Comparison of ENCODE assay signal across 8 cellular contexts in genomic region chr12:126874427-126875026, GRCh38.
DNase-seq lines count a peak whose midpoint lies in the region; ATAC-seq and TF ChIP-seq lines count a peak whose summit lies in the region.

No MANE protein-coding gene starts in this region.

- intact Hi-C loops in HCT116 (cut with micrococcal nuclease), result loop anchor here (1.0 to 5.0 kb wide), 5 partner anchors 90 to 1692 kb away; no protein-coding TSS in a partner anchor
- intact Hi-C loops in breast epithelium (cut with DNase I; ENCODE audit: low total_unique reads), result no loop called here

- RAD21 ChIA-PET in HCT116 (lab: Charles Lee; ENCODE audit: low non-redundant PET in 1 of 2, low total read pairs in 2 of 2, uncharacterized antibody in 2 of 2, unreplicated experiment in 2 of 2), result interaction anchor here in 1 of 2 experiments (0.9 kb wide), 1 partner anchor 90 kb away, joined by 4 read pairs; no protein-coding TSS in a partner anchor

- H3K9me3 ChIP-seq in HCT116 (ENCODE audit: control insufficient read depth in 1 of 2, insufficient read depth in 1 of 2, low read depth in 1 of 2, low read length in 2 of 2) (no peaks in the 10 kb centered on the region), WERI-Rb-1 (ENCODE audit: severe bottlenecking) (no peaks in the 10 kb centered on the region), breast epithelium (no peaks in the 10 kb centered on the region)

- no peak overlapping the region for H3K4me3 ChIP-seq in GM06990 (replicated peaks; ENCODE audit: low read depth, low read length)
- no peak overlapping the region for H3K4me3 ChIP-seq in HCT116 (replicated peaks in 1 of 2; ENCODE audit: low read depth in 1 of 2, low read length in 2 of 2)
- H3K4me3 ChIP-seq in WERI-Rb-1 (ENCODE audit: low read depth, low read length), result no peak overlapping the region
- no peak overlapping the region for H3K4me3 ChIP-seq in breast epithelium

- H3K4me1 ChIP-seq in HCT116 (ENCODE audit: control insufficient read depth in 1 of 2, insufficient read depth in 2 of 2, low read length in 2 of 2) (no peaks in the 10 kb centered on the region), breast epithelium (no peaks in the 10 kb centered on the region)

- DNase-seq in GM06990 (ENCODE audit: extremely low read depth, insufficient read length) (peak; percentile 13), HCT116 (ENCODE audit: low read depth, low spot score) (peak; percentile 50), NCI-H1105 treated with DMSO at 0.1 percent for 48 hours (lab: John Stamatoyannopoulos, UW) (peak; percentile 61), WERI-Rb-1 (peak; percentile 85), breast epithelium (ENCODE audit: low spot score in 2 of 2) (peak in 1 of 2 donors; percentile 29), kidney tubule cell (ENCODE audit: low spot score) (peak; percentile 59), NCI-H1694 treated with DMSO at 0.1 percent for 48 hours (lab: John Stamatoyannopoulos, UW) (no peak)
- peak; percentile 48 to 54 for DNase-seq in stimulated activated CD4-positive, alpha-beta T cell treated with anti-CD3 and anti-CD28 coated beads, Interleukin-4, amount 100 ng/mL, for 48 hours (ENCODE audit: low read depth in 2 of 2)

- peak; percentile 86 for TF ChIP-seq RAD21 in HCT116 (IDR thresholded peaks at IDR 0.05; ENCODE audit: low read depth)

- H3K36me3 ChIP-seq in GM06990 (ENCODE audit: control insufficient read depth, insufficient read depth, low read length) (no peaks in the 10 kb centered on the region), HCT116 (ENCODE audit: control insufficient read depth in 1 of 2, insufficient read depth in 2 of 2, low read length in 2 of 2) (no peaks in the 10 kb centered on the region), WERI-Rb-1 (no peaks in the 10 kb centered on the region), breast epithelium (no peaks in the 10 kb centered on the region)

- no peaks in the 10 kb centered on the region for H4K20me1 ChIP-seq in HCT116 (ENCODE audit: insufficient read depth)

- no peaks in the 10 kb centered on the region for H3K79me2 ChIP-seq in HCT116 (ENCODE audit: insufficient read depth, low read length)

- no peak overlapping the region for H2AFZ ChIP-seq in HCT116 (ENCODE audit: low read depth, low read length, poor library complexity, severe bottlenecking)

- peak; percentile 99 for ATAC-seq in HCT116

- CTCF ChIA-PET in HCT116 (lab: Charles Lee), result interaction anchor here (0.5 to 3.8 kb wide), 5 partner anchors 10 to 1733 kb away, joined by 3 to 39 read pairs (median 3); no protein-coding TSS in a partner anchor

- H3K27ac ChIP-seq in HCT116 (ENCODE audit: low read depth, low read length) (no peak overlapping the region), WERI-Rb-1 (peak overlapping the region; percentile 28; the same call in 1 of the 2 replicates), breast epithelium (no peak overlapping the region)

- no TSS peak for BruUV-seq in HCT116 (replicated peaks; lab: Mats Ljungman, UMichigan)

- POLR2A ChIA-PET in HCT116 (lab: Charles Lee), result no interaction called here

- no peaks in the 10 kb centered on the region for H3K27me3 ChIP-seq in GM06990 (replicated peaks; ENCODE audit: control insufficient read depth, insufficient read depth, low read length)
- H3K27me3 ChIP-seq in HCT116 (ENCODE audit: insufficient read depth, low read length), result 0 out of 2 replicates have a peak, but pooled peaks cover under 1% of the 10 kb centered on the region
- H3K27me3 ChIP-seq in WERI-Rb-1 (ENCODE audit: insufficient read depth, low read depth, severe bottlenecking), result no peaks in the 10 kb centered on the region
- H3K27me3 ChIP-seq in breast epithelium, result peaks cover 0 to 3% of the 10 kb centered on the region in 2 donors

- no peaks in the 10 kb centered on the region for H3K9me2 ChIP-seq in HCT116 (ENCODE audit: insufficient read depth)

- no peak overlapping the region for H3K9ac ChIP-seq in HCT116 (ENCODE audit: low read length)

- TF ChIP-seq POLR2A in HCT116 (IDR thresholded peaks at IDR 0.05; ENCODE audit: borderline replicate concordance, extremely low read depth, insufficient read depth, insufficient read length) (no peak), breast epithelium (IDR thresholded peaks at IDR 0.05) (no peak)

- H3K4me2 ChIP-seq in HCT116 (ENCODE audit: low read length), result no peak overlapping the region

- peak; percentile 94 for TF ChIP-seq CTCF in GM06990 (IDR thresholded peaks at IDR 0.05; ENCODE audit: insufficient read depth, low read length, poor library complexity, severe bottlenecking)
- TF ChIP-seq CTCF in HCT116 (IDR thresholded peaks at IDR 0.05 in 2 of 3, conservative IDR thresholded peaks at IDR 0.05 in 1 of 3; ENCODE audit: borderline replicate concordance in 1 of 3, insufficient read depth in 1 of 3, low read depth in 2 of 3, low read length in 2 of 3), result peak; percentile 69 to 99 (median 93); a peak in 5 of 6 replicates
- peak; percentile 97 for TF ChIP-seq CTCF in WERI-Rb-1 (IDR thresholded peaks at IDR 0.05; ENCODE audit: low read depth, low read length)
- TF ChIP-seq CTCF in breast epithelium (IDR thresholded peaks at IDR 0.05), result peak; percentile 50 to 58 (median 57)

TF ChIP-seq in HCT116, 20 proteins besides CTCF, POLR2A, EP300 and RAD21:
- TF ChIP-seq YY1 (IDR thresholded peaks at IDR 0.05; ENCODE audit: extremely low read depth, insufficient replicate concordance, low read depth, low read length) (no peak), EZH2phosphoT487 (IDR thresholded peaks at IDR 0.05; ENCODE audit: borderline replicate concordance) (no peak), ZBTB33 (IDR thresholded peaks at IDR 0.05; ENCODE audit: extremely low read depth, insufficient replicate concordance, low read length) (no peak), CBX3 (IDR thresholded peaks at IDR 0.05; ENCODE audit: low read depth) (no peak), SRF (IDR thresholded peaks at IDR 0.05; ENCODE audit: low read depth) (no peak), ZFX (IDR thresholded peaks at IDR 0.05) (no peak), ATF3 (IDR thresholded peaks at IDR 0.05) (no peak), POLR2AphosphoS5 (IDR thresholded peaks at IDR 0.05; ENCODE audit: low read depth, low read length) (no peak), ZNF274 (IDR thresholded peaks at IDR 0.05; ENCODE audit: low read depth, low read length) (no peak), SP1 (IDR thresholded peaks at IDR 0.05; ENCODE audit: low read depth) (no peak), EZH2 (IDR thresholded peaks at IDR 0.05) (no peak), ELF1 (IDR thresholded peaks at IDR 0.05; ENCODE audit: borderline replicate concordance, low read depth) (no peak), TCF7L2 (IDR thresholded peaks at IDR 0.05; ENCODE audit: borderline replicate concordance, extremely low read depth, insufficient read depth, insufficient read length) (no peak), CEBPB (IDR thresholded peaks at IDR 0.05; ENCODE audit: low read depth) (no peak), REST (IDR thresholded peaks at IDR 0.05; ENCODE audit: low read depth) (no peak), FOSL1 (IDR thresholded peaks at IDR 0.05; ENCODE audit: low read depth) (no peak)
